In the genomic region with DNA sequence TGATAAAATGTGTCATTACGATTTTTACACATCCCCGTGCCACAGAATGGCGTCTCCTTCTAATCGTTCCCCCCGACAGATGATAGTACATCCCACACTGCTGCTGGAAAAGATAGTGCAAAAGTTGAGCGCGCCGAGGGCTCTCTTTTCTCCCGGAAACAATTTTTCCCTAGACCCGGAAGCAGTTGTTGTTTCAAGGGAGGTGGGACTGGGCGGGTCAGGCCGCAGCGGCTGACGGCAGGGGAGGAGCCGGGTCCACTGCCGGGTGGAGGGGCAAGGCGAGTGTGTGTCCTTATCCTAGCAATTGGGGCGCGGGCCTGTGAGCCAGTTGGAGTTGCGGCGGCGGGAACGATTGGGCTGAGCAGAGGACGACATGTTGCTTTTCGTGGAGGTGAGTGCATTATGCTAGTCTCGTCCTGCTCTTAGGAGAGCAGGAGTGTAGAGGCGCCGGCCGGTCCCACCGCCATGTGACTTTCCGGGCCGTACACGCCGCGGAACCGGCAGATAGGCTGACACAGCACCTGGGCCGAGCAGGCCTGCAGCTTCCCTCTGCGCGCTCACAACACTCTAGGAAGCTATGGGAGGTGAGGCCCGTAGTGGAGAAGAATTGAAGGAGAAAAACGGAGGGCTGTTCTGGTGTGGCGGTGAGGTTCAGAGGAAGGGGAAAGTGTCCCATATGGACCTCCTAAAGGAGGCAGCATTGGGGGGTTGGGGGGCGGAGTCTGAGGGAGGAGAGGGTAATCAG, we compare ENCODE assay signal across 8 cellular contexts. TPM values are rescaled to one million over a fixed set of nuclear protein-coding genes. Genes with fewer than 3 reads are reported as not detected.
DNase-seq lines count a peak whose midpoint lies in the region; ATAC-seq and TF ChIP-seq lines count a peak whose summit lies in the region.

Gene LARP4 (plus strand): TSS at position 248 of the 745 bp plus-strand sequence. CDS start 126 bp downstream, at position 374.

- H3K36me3 Mint-ChIP-seq in CD8-positive, alpha-beta T cell = peaks cover 10% of the 10 kb centered on the region

- TF ChIP-seq CTCF in CD8-positive, alpha-beta T cell (IDR thresholded peaks at IDR 0.05) = no peak

- peaks cover 38% of the 10 kb centered on the region for H3K4me1 Mint-ChIP-seq in CD8-positive, alpha-beta T cell (ENCODE audit: low read depth)

- H3K9me3 Mint-ChIP-seq in CD8-positive, alpha-beta T cell = no peaks in the 10 kb centered on the region

- peak within 1 kb of the TSS; percentile 99 for H3K4me3 Mint-ChIP-seq in CD8-positive, alpha-beta T cell

- H3K27me3 Mint-ChIP-seq in CD8-positive, alpha-beta T cell (ENCODE audit: low read depth) = peaks cover 5% of the 10 kb centered on the region

- H3K36me3 ChIP-seq in CD8-positive, alpha-beta T cell (ENCODE audit: insufficient read depth, low read length) = no peaks in the 10 kb centered on the region
- no peaks in the 10 kb centered on the region for H3K36me3 ChIP-seq in effector memory CD4-positive, alpha-beta T cell (ENCODE audit: control insufficient read depth, insufficient read depth, low read length)

- POLR2A ChIA-PET in CD8-positive, alpha-beta T cell (lab: Charles Lee) = interaction anchor here (1.0 kb wide), 1 partner anchor 289 kb away, joined by 5 read pairs; the partner anchor contains the start of gene COX14
- POLR2A ChIA-PET in activated CD8-positive, alpha-beta memory T cell treated with anti-CD3 and anti-CD28 coated beads for 36 hours (lab: Charles Lee) = interaction anchor here (1.3 kb wide), 1 partner anchor 289 kb away, joined by 3 read pairs; the partner anchor contains the start of gene COX14

- peak; percentile 95 for ATAC-seq in CD8-positive, alpha-beta T cell
- ATAC-seq in GM19468 (IDR thresholded peaks at IDR 0.05; ENCODE audit: extremely low read depth, unreplicated experiment) = peak; percentile 71

- H3K27ac ChIP-seq in CD8-positive, alpha-beta T cell (ENCODE audit: low read depth, low read length) = peak within 1 kb of the TSS; percentile 63
- peak within 1 kb of the TSS; percentile 75 for H3K27ac ChIP-seq in effector memory CD4-positive, alpha-beta T cell (ENCODE audit: insufficient read depth, low read length, poor library complexity, severe bottlenecking)

- H3K4me1 ChIP-seq in CD8-positive, alpha-beta T cell (ENCODE audit: insufficient read depth, low read length) = peaks cover 23% of the 10 kb centered on the region
- peaks cover 7% of the 10 kb centered on the region for H3K4me1 ChIP-seq in effector memory CD4-positive, alpha-beta T cell (ENCODE audit: control insufficient read depth, insufficient read depth, low read length, poor library complexity, severe bottlenecking)

- no peaks in the 10 kb centered on the region for H3K27me3 ChIP-seq in CD8-positive, alpha-beta T cell (ENCODE audit: insufficient read depth, low read length)
- no peaks in the 10 kb centered on the region for H3K27me3 ChIP-seq in effector memory CD4-positive, alpha-beta T cell (replicated peaks; ENCODE audit: control insufficient read depth, insufficient read depth, low read length, poor library complexity, severe bottlenecking)

- H3K27ac Mint-ChIP-seq in CD8-positive, alpha-beta T cell = peak within 1 kb of the TSS; percentile 97

- CTCF ChIA-PET in CD8-positive, alpha-beta T cell (lab: Charles Lee) = no interaction called here
- CTCF ChIA-PET in activated CD8-positive, alpha-beta memory T cell treated with anti-CD3 and anti-CD28 coated beads for 36 hours (lab: Charles Lee) = no interaction called here

- DNase-seq in CD8-positive, alpha-beta T cell = peak; percentile 78 to 90 (median 84)
- peak; percentile 96 for DNase-seq in HT-29 (ENCODE audit: low spot score)
- peak; percentile 96 to 97 for DNase-seq in NOMO-1 (lab: John Stamatoyannopoulos, UW; ENCODE audit: unreplicated experiment in 2 of 2)
- DNase-seq in effector memory CD4-positive, alpha-beta T cell = peak; percentile 72 to 84 (median 83)
- peak; percentile 97 for DNase-seq in lung microvascular endothelial cell (ENCODE audit: low read depth in 2 of 2)
- peak; percentile 82 to 89 (median 86) for DNase-seq in stimulated activated CD4-positive, alpha-beta T cell treated with anti-CD3 and anti-CD28 coated beads, TNF-alpha, amount 100 ng/mL, for 48 hours (ENCODE audit: low read depth in 3 of 3)

- no peaks in the 10 kb centered on the region for H3K9me3 ChIP-seq in CD8-positive, alpha-beta T cell (ENCODE audit: low read length)
- H3K9me3 ChIP-seq in effector memory CD4-positive, alpha-beta T cell (ENCODE audit: control insufficient read depth, low read length) = no peaks in the 10 kb centered on the region

- peak within 1 kb of the TSS; percentile 100 for H3K4me3 ChIP-seq in CD8-positive, alpha-beta T cell (ENCODE audit: low read depth, low read length)
- H3K4me3 ChIP-seq in effector memory CD4-positive, alpha-beta T cell (ENCODE audit: insufficient read depth, low read depth, low read length, poor library complexity, severe bottlenecking) = peak within 1 kb of the TSS; percentile 76

- intact Hi-C loops in CD8-positive, alpha-beta T cell (cut with DNase I, micrococcal nuclease) = loop anchor here (1.0 to 10.0 kb wide), 9 partner anchors 118 to 816 kb away; partner anchors contain the start of genes ATF1 (in 2 of the 2), SMARCD1 (in 2 of the 2), CERS5 (in 1 of the 2) and COX14 (in 1 of the 2)

RNA-seq across cellular contexts. Expression of gene LARP4, which starts in this region (rescaled TPM):
- 10 to 100 TPM; 20.1 to 22.3 TPM for total RNA-seq in CD8-positive, alpha-beta T cell
- 15.7 and 18.9 TPM in 2 replicates for total RNA-seq in HT-29 (2014; rRNA removed; shearing (Covaris generic))
- 100 to 1,000 TPM; 107 to 114 TPM for total RNA-seq in activated CD8-positive, alpha-beta memory T cell treated with anti-CD3 and anti-CD28 coated beads for 36 hours
- total RNA-seq in lung microvascular endothelial cell = 29.6 and 40.9 TPM in 2 replicates

Comparison
In these comparisons a context has a peak if more than half of its experiments do, and no peak if none do; other contexts are left out.
1. Peak in every context shown above with its lines: DNase-seq, ATAC-seq, H3K4me3 ChIP-seq and H3K27ac ChIP-seq.